ENCODE assay signal across 38 cellular contexts in genomic region chr10:113175176-113175575, GRCh38.
"Had no signal": no experiment of that assay in that cellular context is flagged by ENCODE, and none has a peak within 500 bp of the region (broad histone marks: within the 10 kb centered on the region; RNA-seq: fewer than 3 reads in every experiment).

No MANE protein-coding gene starts in this region.

- H3K27me3 ChIP-seq: adrenal gland, ascending aorta, body of pancreas, brain microvascular endothelial cell, breast epithelium, cardiac muscle cell had no signal

- H3K4me1 ChIP-seq: adrenal gland, body of pancreas, breast epithelium had no signal

- H3K4me1 Mint-ChIP-seq: activated naive CD4-positive, alpha-beta T cell treated with anti-CD3 and anti-CD28 coated beads, Interleukin-2, amount 10 ng/mL, durations not matched to agents 7 days and 5 days had no signal

- H3K4me3 ChIP-seq: adrenal gland, ascending aorta, body of pancreas, breast epithelium, cardiac muscle cell had no signal

- H3K27ac ChIP-seq: adrenal gland, ascending aorta, body of pancreas, brain microvascular endothelial cell, breast epithelium, cardiac muscle cell had no signal

- DNase-seq: activated effector memory CD4-positive, alpha-beta T cell treated with anti-CD3 and anti-CD28 coated beads, Interleukin-2, amount 50 U/mL, for 16 hours; activated effector memory CD4-positive, alpha-beta T cell treated with Interleukin-2 at 50 U/mL for 16 hours; activated gamma-delta T cell; activated gamma-delta T cell treated with Interleukin-2 at 50 U/mL for 16 hours; activated naive CD4-positive, alpha-beta T cell; activated naive CD4-positive, alpha-beta T cell treated with anti-CD3 and anti-CD28 coated beads for 36 hours; activated naive CD4-positive, alpha-beta T cell treated with anti-CD3 and anti-CD28 coated beads, Interleukin-2, amount 10 ng/mL, durations not matched to agents 7 days and 5 days; activated naive CD4-positive, alpha-beta T cell treated with anti-CD3 and anti-CD28 coated beads, Interleukin-2, amount 50 U/mL, for 16 hours; activated naive CD4-positive, alpha-beta T cell treated with Interleukin-2 at 50 U/mL for 16 hours; activated naive CD8-positive, alpha-beta T cell treated with anti-CD3 and anti-CD28 coated beads for 36 hours; activated naive CD8-positive, alpha-beta T cell treated with anti-CD3 and anti-CD28 coated beads, Interleukin-2, amount 10 ng/mL, durations not matched to agents 7 days and 5 days; activated naive CD8-positive, alpha-beta T cell treated with anti-CD3 and anti-CD28 coated beads, Interleukin-2, amount 50 U/mL, for 24 hours; activated T-cell treated with anti-CD3 and anti-CD28 coated beads, Interleukin-2, amount 50 U/mL, for 1 hour; activated T-cell treated with anti-CD3 and anti-CD28 coated beads, Interleukin-2, amount 50 U/mL, for 24 hours; activated T-cell treated with anti-CD3 and anti-CD28 coated beads, Interleukin-2, amount 50 U/mL, for 4 hours; activated T-cell treated with anti-CD3 and anti-CD28 coated beads, Interleukin-2, amount 50 U/mL, for 48 hours; activated T-cell treated with anti-CD3 and anti-CD28 coated beads, Interleukin-2, amount 50 U/mL, for 72 hours; adrenal gland; amniotic stem cell; amygdala; anterior cingulate cortex; aorta; body of pancreas; brain microvascular endothelial cell; caudate nucleus; central memory CD4-positive, alpha-beta T cell; cerebellar nuclear complex had no signal

- H3K36me3 Mint-ChIP-seq: activated naive CD4-positive, alpha-beta T cell treated with anti-CD3 and anti-CD28 coated beads, Interleukin-2, amount 10 ng/mL, durations not matched to agents 7 days and 5 days; activated naive CD4-positive, alpha-beta T cell treated with anti-CD3 and anti-CD28 coated beads, Interleukin-2, amount 50 U/mL, for 24 hours; activated naive CD4-positive, alpha-beta T cell treated with anti-CD3 and anti-CD28 coated beads, Interleukin-2, amount 50 U/mL, for 72 hours; activated naive CD8-positive, alpha-beta T cell; activated naive CD8-positive, alpha-beta T cell treated with anti-CD3 and anti-CD28 coated beads for 36 hours; activated naive CD8-positive, alpha-beta T cell treated with anti-CD3 and anti-CD28 coated beads, Interleukin-2, amount 10 ng/mL, durations not matched to agents 7 days and 5 days; brain had no signal

- H3K36me3 ChIP-seq: adrenal gland, ascending aorta, brain microvascular endothelial cell, breast epithelium, cardiac muscle cell had no signal

- H3K27ac Mint-ChIP-seq: activated naive CD4-positive, alpha-beta T cell treated with anti-CD3 and anti-CD28 coated beads for 36 hours; activated naive CD4-positive, alpha-beta T cell treated with anti-CD3 and anti-CD28 coated beads, Interleukin-2, amount 10 ng/mL, durations not matched to agents 7 days and 5 days; activated naive CD4-positive, alpha-beta T cell treated with anti-CD3 and anti-CD28 coated beads, Interleukin-2, amount 50 U/mL, for 24 hours; activated naive CD4-positive, alpha-beta T cell treated with anti-CD3 and anti-CD28 coated beads, Interleukin-2, amount 50 U/mL, for 72 hours; activated naive CD8-positive, alpha-beta T cell; activated naive CD8-positive, alpha-beta T cell treated with anti-CD3 and anti-CD28 coated beads for 36 hours; activated naive CD8-positive, alpha-beta T cell treated with anti-CD3 and anti-CD28 coated beads, Interleukin-2, amount 10 ng/mL, durations not matched to agents 7 days and 5 days; activated naive CD8-positive, alpha-beta T cell treated with anti-CD3 and anti-CD28 coated beads, Interleukin-2, amount 50 U/mL, for 24 hours; activated T-cell treated with anti-CD3 and anti-CD28 coated beads, Interleukin-2, amount 50 U/mL, for 24 hours; activated T-cell treated with anti-CD3 and anti-CD28 coated beads, Interleukin-2, amount 50 U/mL, for 72 hours; activated T-helper 1 cell treated with anti-CD3 and anti-CD28 coated beads, Interleukin-12 subunit alpha, Interleukin-12 subunit beta, Interleukin-2, Interleukin-4 antibody, amounts not matched to agents 30 ng/mL and 10 ng/mL and 1 ng/mL, durations not matched to agents 14 hours and 24 hours and 36 hours; activated T-helper 17 cell treated with anti-CD3 and anti-CD28 coated beads, Interleukin-2, amount 50 U/mL, for 72 hours; activated T-helper 2 cell treated with anti-CD3 and anti-CD28 coated beads, Interferon-gamma antibody, Interleukin-2, Interleukin-4, amounts not matched to agents 10 μg/mL and 5 μg/mL and 100 μg/mL, durations not matched to agents 14 hours and 24 hours and 36 hours; brain had no signal

- H3K27me3 Mint-ChIP-seq: activated naive CD4-positive, alpha-beta T cell treated with anti-CD3 and anti-CD28 coated beads, Interleukin-2, amount 10 ng/mL, durations not matched to agents 7 days and 5 days; activated naive CD4-positive, alpha-beta T cell treated with anti-CD3 and anti-CD28 coated beads, Interleukin-2, amount 50 U/mL, for 24 hours; activated naive CD8-positive, alpha-beta T cell; activated naive CD8-positive, alpha-beta T cell treated with anti-CD3 and anti-CD28 coated beads for 36 hours; activated naive CD8-positive, alpha-beta T cell treated with anti-CD3 and anti-CD28 coated beads, Interleukin-2, amount 50 U/mL, for 24 hours; activated T-helper 17 cell treated with anti-CD3 and anti-CD28 coated beads, Interleukin-2, amount 50 U/mL, for 72 hours; central memory CD8-positive, alpha-beta T cell had no signal

- H3K9me3 Mint-ChIP-seq: activated naive CD4-positive, alpha-beta T cell treated with anti-CD3 and anti-CD28 coated beads for 36 hours; activated naive CD4-positive, alpha-beta T cell treated with anti-CD3 and anti-CD28 coated beads, Interleukin-2, amount 10 ng/mL, durations not matched to agents 7 days and 5 days; activated naive CD4-positive, alpha-beta T cell treated with anti-CD3 and anti-CD28 coated beads, Interleukin-2, amount 50 U/mL, for 24 hours; activated naive CD4-positive, alpha-beta T cell treated with anti-CD3 and anti-CD28 coated beads, Interleukin-2, amount 50 U/mL, for 72 hours; activated naive CD8-positive, alpha-beta T cell treated with anti-CD3 and anti-CD28 coated beads for 36 hours; activated naive CD8-positive, alpha-beta T cell treated with anti-CD3 and anti-CD28 coated beads, Interleukin-2, amount 10 ng/mL, durations not matched to agents 7 days and 5 days; activated naive CD8-positive, alpha-beta T cell treated with anti-CD3 and anti-CD28 coated beads, Interleukin-2, amount 50 U/mL, for 24 hours; activated T-cell treated with anti-CD3 and anti-CD28 coated beads, Interleukin-2, amount 50 U/mL, for 24 hours; activated T-cell treated with anti-CD3 and anti-CD28 coated beads, Interleukin-2, amount 50 U/mL, for 4 hours; activated T-cell treated with anti-CD3 and anti-CD28 coated beads, Interleukin-2, amount 50 U/mL, for 72 hours; activated T-helper 1 cell treated with anti-CD3 and anti-CD28 coated beads, Interleukin-12 subunit alpha, Interleukin-12 subunit beta, Interleukin-2, Interleukin-4 antibody, amounts not matched to agents 30 ng/mL and 10 ng/mL and 1 ng/mL, durations not matched to agents 14 hours and 24 hours and 36 hours; activated T-helper 17 cell treated with anti-CD3 and anti-CD28 coated beads, Interleukin-2, amount 50 U/mL, for 72 hours; activated T-helper 2 cell treated with anti-CD3 and anti-CD28 coated beads, Interferon-gamma antibody, Interleukin-2, Interleukin-4, amounts not matched to agents 10 μg/mL and 5 μg/mL and 100 μg/mL, durations not matched to agents 14 hours and 24 hours and 36 hours; brain; central memory CD8-positive, alpha-beta T cell had no signal

- H3K9me3 ChIP-seq: adrenal gland, ascending aorta, body of pancreas, breast epithelium had no signal

- H3K4me3 Mint-ChIP-seq: activated naive CD4-positive, alpha-beta T cell treated with anti-CD3 and anti-CD28 coated beads for 36 hours; activated naive CD4-positive, alpha-beta T cell treated with anti-CD3 and anti-CD28 coated beads, Interleukin-2, amount 10 ng/mL, durations not matched to agents 7 days and 5 days; activated naive CD4-positive, alpha-beta T cell treated with anti-CD3 and anti-CD28 coated beads, Interleukin-2, amount 50 U/mL, for 24 hours; activated naive CD8-positive, alpha-beta T cell; activated naive CD8-positive, alpha-beta T cell treated with anti-CD3 and anti-CD28 coated beads for 36 hours; activated naive CD8-positive, alpha-beta T cell treated with anti-CD3 and anti-CD28 coated beads, Interleukin-2, amount 10 ng/mL, durations not matched to agents 7 days and 5 days; activated naive CD8-positive, alpha-beta T cell treated with anti-CD3 and anti-CD28 coated beads, Interleukin-2, amount 50 U/mL, for 24 hours; activated T-cell treated with anti-CD3 and anti-CD28 coated beads, Interleukin-2, amount 50 U/mL, for 24 hours; activated T-cell treated with anti-CD3 and anti-CD28 coated beads, Interleukin-2, amount 50 U/mL, for 4 hours; activated T-cell treated with anti-CD3 and anti-CD28 coated beads, Interleukin-2, amount 50 U/mL, for 72 hours; activated T-helper 1 cell treated with anti-CD3 and anti-CD28 coated beads, Interleukin-12 subunit alpha, Interleukin-12 subunit beta, Interleukin-2, Interleukin-4 antibody, amounts not matched to agents 30 ng/mL and 10 ng/mL and 1 ng/mL, durations not matched to agents 14 hours and 24 hours and 36 hours; activated T-helper 17 cell treated with anti-CD3 and anti-CD28 coated beads, Interleukin-2, amount 50 U/mL, for 72 hours; brain; central memory CD8-positive, alpha-beta T cell had no signal
